Comparison of ENCODE assay signal across 28 cellular contexts in the genomic region with DNA sequence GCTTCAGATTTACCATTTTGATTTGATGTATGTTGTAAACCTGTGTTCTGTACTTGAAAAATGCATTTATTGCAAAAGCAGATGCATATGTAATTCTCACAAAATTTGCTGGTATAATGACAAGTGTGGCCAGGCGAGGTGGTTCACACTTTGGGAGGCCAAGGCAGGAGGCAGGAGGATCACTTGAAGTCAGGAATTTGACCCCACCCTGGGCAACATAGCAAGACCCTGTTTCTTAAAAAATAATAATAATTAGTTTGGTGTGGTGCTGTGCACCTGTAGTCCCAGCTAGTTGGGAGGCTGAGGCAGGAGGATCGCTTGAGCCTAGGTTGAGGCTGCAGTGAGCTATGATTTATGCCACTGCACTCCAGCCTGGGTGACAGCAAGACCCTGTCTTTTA.
"Had no signal": no experiment of that assay in that cellular context is flagged by ENCODE, and none has a peak within 500 bp of the region (broad histone marks: within the 10 kb centered on the region; RNA-seq: fewer than 3 reads in every experiment).

No MANE protein-coding gene starts in this region.

- H3K4me1 ChIP-seq: colonic mucosa, foreskin keratinocyte, gastrocnemius medialis had no signal

- H3K9me3 ChIP-seq: colonic mucosa, esophagus muscularis mucosa, esophagus squamous epithelium, gastrocnemius medialis, gastroesophageal sphincter had no signal

- H3K4me3 ChIP-seq: colonic mucosa, coronary artery, dorsolateral prefrontal cortex, esophagus muscularis mucosa, esophagus squamous epithelium, gastrocnemius medialis, gastroesophageal sphincter, heart left ventricle, heart right ventricle had no signal

- ATAC-seq: effector memory CD8-positive, alpha-beta T cell; esophagus mucosa; foreskin keratinocyte; gastrocnemius medialis; gastroesophageal sphincter; heart left ventricle; heart right ventricle had no signal

- DNase-seq: colonic mucosa; cortex of kidney; dermis blood vessel endothelial cell; dorsolateral prefrontal cortex; effector CD4-positive, alpha-beta T cell; effector CD8-positive, alpha-beta T cell; effector memory CD4-positive, alpha-beta T cell; effector memory CD8-positive, alpha-beta T cell; endodermal cell; erythroblast; esophagus squamous epithelium; foreskin fibroblast; foreskin keratinocyte; foreskin melanocyte; gastrocnemius medialis; glutamatergic neuron; head of caudate nucleus; heart left ventricle; heart right ventricle had no signal

- H3K36me3 ChIP-seq: colonic mucosa had no signal

- H3K27me3 ChIP-seq: colonic mucosa, dorsolateral prefrontal cortex, esophagus muscularis mucosa, esophagus squamous epithelium, foreskin keratinocyte, gastrocnemius medialis, gastroesophageal sphincter had no signal

- FAIRE-seq: colon, endometrium, endothelial cell of umbilical vein, frontal cortex had no signal

- H3K27ac ChIP-seq: colonic mucosa, coronary artery, dorsolateral prefrontal cortex, epithelial cell of prostate, esophagus muscularis mucosa, esophagus squamous epithelium, foreskin keratinocyte, gastrocnemius medialis, gastroesophageal sphincter, heart left ventricle, heart right ventricle had no signal
